In the genomic region with DNA sequence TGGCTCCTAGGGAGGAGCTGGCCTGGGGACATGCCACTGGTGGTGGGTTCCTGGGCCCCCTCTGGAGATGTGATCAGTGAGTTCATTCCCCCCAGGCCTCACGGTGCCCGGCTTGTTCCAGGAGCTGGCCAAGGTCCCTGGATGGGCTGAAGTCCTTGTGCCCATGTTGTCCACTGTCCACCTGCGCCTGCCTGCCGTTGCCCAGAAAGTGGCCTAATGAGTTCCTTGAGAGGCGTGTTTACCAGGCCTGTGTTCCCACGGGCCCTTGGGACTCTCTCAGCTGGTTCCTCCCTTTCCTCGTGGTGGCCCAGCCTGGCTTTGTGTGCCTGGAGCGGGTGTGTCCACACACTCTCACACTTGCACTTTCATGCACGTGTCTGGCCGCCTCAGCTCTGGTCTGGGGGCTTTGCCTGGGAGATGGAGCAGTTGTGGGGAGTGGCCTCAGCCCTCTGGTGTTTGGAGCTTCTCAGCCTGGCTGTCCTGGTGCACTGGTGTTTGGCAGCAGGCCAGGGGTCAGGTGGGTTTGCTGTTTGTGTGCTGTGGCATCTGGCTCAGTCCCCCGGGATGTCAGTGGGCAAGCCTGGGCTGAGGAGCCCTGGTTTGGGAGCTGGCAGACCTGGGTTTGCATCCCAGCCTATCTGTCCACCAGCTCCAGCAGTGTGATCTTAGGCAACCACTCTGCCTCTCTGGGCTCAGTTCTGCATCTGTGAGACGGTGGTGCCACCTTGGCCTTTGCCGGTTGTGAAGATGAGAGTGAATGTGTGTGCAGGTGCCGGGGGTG, we compare ENCODE assay signal across 11 cellular contexts. TPM values are rescaled to one million over a fixed set of nuclear protein-coding genes. Genes with fewer than 3 reads are reported as not detected.
DNase-seq lines count a peak whose midpoint lies in the region; ATAC-seq and TF ChIP-seq lines count a peak whose summit lies in the region.
"Had no signal": no experiment of that assay in that cellular context is flagged by ENCODE, and none has a peak within 500 bp of the region (broad histone marks: within the 10 kb centered on the region; RNA-seq: fewer than 3 reads in every experiment).

No MANE protein-coding gene starts in this region.

- ATAC-seq in right cardiac atrium (peak; percentile 47 to 74), HG02623 (IDR thresholded peaks at IDR 0.05; ENCODE audit: unreplicated experiment) (no peak), HG02610 (IDR thresholded peaks at IDR 0.05; ENCODE audit: unreplicated experiment) (no peak)
- no peak for ATAC-seq in stimulated activated naive CD8-positive, alpha-beta T cell treated with anti-CD3 and anti-CD28 coated beads, Interleukin-15, amount 100 ng/mL, for 72 hours

- H3K9me3 Mint-ChIP-seq in activated CD4-positive, alpha-beta T cell treated with anti-CD3 and anti-CD28 coated beads, Interleukin-2, amount 10 ng/mL, durations not matched to agents 7 days and 5 days = no peaks in the 10 kb centered on the region
- no peaks in the 10 kb centered on the region for H3K9me3 Mint-ChIP-seq in stimulated activated naive CD8-positive, alpha-beta T cell treated with anti-CD3 and anti-CD28 coated beads, Interleukin-15, amount 100 ng/mL, for 72 hours

- no peak overlapping the region for H3K4me3 ChIP-seq in right cardiac atrium (ENCODE audit: low read length)
- H3K4me3 ChIP-seq: SJSA1 had no signal

- TF ChIP-seq CTCF in RWPE1 (conservative IDR thresholded peaks at IDR 0.05; ENCODE audit: low read depth) = no peak

- intact Hi-C loops in right cardiac atrium (cut with DNase I) = no loop called here

- no peaks in the 10 kb centered on the region for H3K27me3 Mint-ChIP-seq in activated CD4-positive, alpha-beta T cell treated with anti-CD3 and anti-CD28 coated beads, Interleukin-2, amount 10 ng/mL, durations not matched to agents 7 days and 5 days
- no peaks in the 10 kb centered on the region for H3K27me3 Mint-ChIP-seq in stimulated activated naive CD8-positive, alpha-beta T cell treated with anti-CD3 and anti-CD28 coated beads, Interleukin-15, amount 100 ng/mL, for 72 hours

- H3K27ac ChIP-seq in RWPE1 (peak overlapping the region; percentile 31), right cardiac atrium (ENCODE audit: low read length) (no peak overlapping the region)
- H3K27ac ChIP-seq: SJSA1 had no signal

- 50% methylated on average over 14 of the region's 14 CpGs for WGBS in right cardiac atrium

- POLR2A ChIA-PET in activated CD4-positive, alpha-beta T cell treated with anti-CD3 and anti-CD28 coated beads, Interleukin-2, amount 10 ng/mL, durations not matched to agents 7 days and 5 days (lab: Charles Lee) = interaction anchor here (0.9 kb wide), 1 partner anchor 10 kb away, joined by 3 read pairs; no protein-coding TSS in a partner anchor
- POLR2A ChIA-PET in RWPE1 (lab: Yijun Ruan, JAX; ENCODE audit: low non-redundant PET) = no interaction called here

- H3K4me1 Mint-ChIP-seq in activated CD4-positive, alpha-beta T cell treated with anti-CD3 and anti-CD28 coated beads, Interleukin-2, amount 10 ng/mL, durations not matched to agents 7 days and 5 days = peaks cover 71% of the 10 kb centered on the region
- H3K4me1 Mint-ChIP-seq in stimulated activated naive CD8-positive, alpha-beta T cell treated with anti-CD3 and anti-CD28 coated beads, Interleukin-15, amount 100 ng/mL, for 72 hours = peaks cover 73% of the 10 kb centered on the region

- peaks cover 3% of the 10 kb centered on the region for H3K4me1 ChIP-seq in right cardiac atrium (ENCODE audit: control insufficient read depth, insufficient read depth, low read length)
- H3K4me1 ChIP-seq: SJSA1 had no signal

- peaks cover 50% of the 10 kb centered on the region for H3K36me3 Mint-ChIP-seq in activated CD4-positive, alpha-beta T cell treated with anti-CD3 and anti-CD28 coated beads, Interleukin-2, amount 10 ng/mL, durations not matched to agents 7 days and 5 days (ENCODE audit: low read depth)

- CTCF ChIA-PET in activated CD4-positive, alpha-beta T cell treated with anti-CD3 and anti-CD28 coated beads, Interleukin-2, amount 10 ng/mL, durations not matched to agents 7 days and 5 days (lab: Charles Lee) = interaction anchor here (0.6 to 1.2 kb wide), 4 partner anchors 11 to 522 kb away, joined by 3 read pairs; no protein-coding TSS in a partner anchor
- CTCF ChIA-PET in RWPE1 (lab: Yijun Ruan, JAX) = interaction anchor here (0.5 kb wide), 1 partner anchor 51 kb away, joined by 3 read pairs; no protein-coding TSS in a partner anchor

- no peaks in the 10 kb centered on the region for H3K27me3 ChIP-seq in right cardiac atrium (ENCODE audit: control insufficient read depth, insufficient read depth)
- H3K27me3 ChIP-seq: SJSA1 had no signal

- no peak for DNase-seq in activated CD4-positive, alpha-beta T cell treated with anti-CD3 and anti-CD28 coated beads, Interleukin-2, amount 10 ng/mL, durations not matched to agents 7 days and 5 days
- no peak for DNase-seq in activated CD4-positive, alpha-beta T cell treated with anti-CD3 and anti-CD28 coated beads for 1 hour
- no peak for DNase-seq in RWPE1 (ENCODE audit: low spot score)
- peak; percentile 61 to 87 (median 78) for DNase-seq in right cardiac atrium
- no peak for DNase-seq in stimulated activated naive CD8-positive, alpha-beta T cell treated with anti-CD3 and anti-CD28 coated beads, Interleukin-15, amount 100 ng/mL, for 72 hours
- no peak for DNase-seq in NCI-H1436 (lab: John Stamatoyannopoulos, UW)
- DNase-seq: cortex of kidney, NCI-H1092 had no signal

- no peaks in the 10 kb centered on the region for H3K9me3 ChIP-seq in right cardiac atrium (ENCODE audit: control insufficient read depth, low read length)

- peak overlapping the region; percentile 71 for H3K27ac Mint-ChIP-seq in activated CD4-positive, alpha-beta T cell treated with anti-CD3 and anti-CD28 coated beads, Interleukin-2, amount 10 ng/mL, durations not matched to agents 7 days and 5 days
- H3K27ac Mint-ChIP-seq in stimulated activated naive CD8-positive, alpha-beta T cell treated with anti-CD3 and anti-CD28 coated beads, Interleukin-15, amount 100 ng/mL, for 72 hours = peak overlapping the region; percentile 65 to 76

- no peak overlapping the region for H3K4me3 Mint-ChIP-seq in activated CD4-positive, alpha-beta T cell treated with anti-CD3 and anti-CD28 coated beads, Interleukin-2, amount 10 ng/mL, durations not matched to agents 7 days and 5 days
- H3K4me3 Mint-ChIP-seq in stimulated activated naive CD8-positive, alpha-beta T cell treated with anti-CD3 and anti-CD28 coated beads, Interleukin-15, amount 100 ng/mL, for 72 hours = peak overlapping the region in 1 of 2 donors; percentile 4

RNA-seq across cellular contexts. Expression of a gene that starts 18.0 kb away (rescaled TPM):
- total RNA-seq in activated CD4-positive, alpha-beta T cell treated with anti-CD3 and anti-CD28 coated beads, Interleukin-2, amount 10 ng/mL, durations not matched to agents 7 days and 5 days = 100 to 1,000 TPM; 197 to 255 TPM
- total RNA-seq in right cardiac atrium = 10 to 100 TPM; 11.4 to 21.2 (median 18.2) TPM
- 4.8 TPM for polyA plus RNA-seq in right cardiac atrium

Comparison
In these comparisons a context has a peak if more than half of its experiments do, and no peak if none do; other contexts are left out.
1. DNase-seq: peak in right cardiac atrium (3 of 3); none in activated CD4-positive, alpha-beta T cell treated with anti-CD3 and anti-CD28 coated beads, Interleukin-2, amount 10 ng/mL, durations not matched to agents 7 days and 5 days (single experiment), activated CD4-positive, alpha-beta T cell treated with anti-CD3 and anti-CD28 coated beads for 1 hour (single experiment), RWPE1 (single experiment), stimulated activated naive CD8-positive, alpha-beta T cell treated with anti-CD3 and anti-CD28 coated beads, Interleukin-15, amount 100 ng/mL, for 72 hours (0 of 2) and NCI-H1436 (single experiment).
2. ATAC-seq: peak in right cardiac atrium (2 of 2); none in stimulated activated naive CD8-positive, alpha-beta T cell treated with anti-CD3 and anti-CD28 coated beads, Interleukin-15, amount 100 ng/mL, for 72 hours (single experiment), HG02623 (single experiment) and HG02610 (single experiment).
3. RNA of a gene that starts 18.0 kb away (total RNA-seq): 197 to 255 TPM in activated CD4-positive, alpha-beta T cell treated with anti-CD3 and anti-CD28 coated beads, Interleukin-2, amount 10 ng/mL, durations not matched to agents 7 days and 5 days; 11.4 to 21.2 TPM in right cardiac atrium; every median in the first group is over 4 times any median in the second.